ENCODE assay signal across 21 cellular contexts in the genomic region with DNA sequence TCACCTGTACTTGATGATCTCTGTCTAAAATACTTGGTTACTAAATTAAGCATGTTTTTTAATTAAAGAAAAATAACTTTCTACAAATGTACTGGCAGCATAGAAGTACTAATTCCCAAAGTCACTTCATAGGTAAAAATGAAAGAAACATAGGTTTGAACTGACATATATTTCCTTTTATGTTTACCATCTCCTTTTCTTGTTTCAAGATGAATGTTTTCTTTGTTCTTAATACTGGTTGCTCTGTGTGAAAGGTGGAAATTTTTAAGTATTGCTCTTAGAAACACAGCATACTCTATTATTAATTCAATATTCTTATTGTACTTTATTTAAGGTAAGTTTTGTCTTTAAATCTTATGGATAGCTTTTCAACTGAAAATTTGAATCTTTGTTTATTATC. TPM values are rescaled to one million over a fixed set of nuclear protein-coding genes. Genes with fewer than 3 reads are reported as not detected.
"Had no signal": no experiment of that assay in that cellular context is flagged by ENCODE, and none has a peak within 500 bp of the region (broad histone marks: within the 10 kb centered on the region; RNA-seq: fewer than 3 reads in every experiment).

No MANE protein-coding gene starts in this region.

- H3K9me3 ChIP-seq: esophagus squamous epithelium, gastroesophageal sphincter, mucosa of descending colon, neutrophil, psoas muscle, right lobe of liver, testis, tibial nerve, upper lobe of right lung, vagina had no signal

- ATAC-seq: gastroesophageal sphincter; left lobe of liver; mucosa of descending colon; naive thymus-derived CD8-positive, alpha-beta T cell; psoas muscle; right lobe of liver; stimulated activated memory B cell treated with anti-CD40 and anti-IgM and Interleukin-4, amounts not matched to agents 10 μg/mL and 1 μg/mL and 100 μg/mL, for 72 hours; stimulated activated naive CD8-positive, alpha-beta T cell treated with anti-CD3 and anti-CD28 coated beads, Interleukin-15, amount 100 ng/mL, for 72 hours; upper lobe of right lung had no signal

- H3K27ac ChIP-seq: esophagus squamous epithelium, gastroesophageal sphincter, neutrophil, psoas muscle, right lobe of liver, testis, tibial nerve, upper lobe of right lung, vagina had no signal

- H3K36me3 ChIP-seq: neutrophil had no signal

- H3K4me3 ChIP-seq: esophagus squamous epithelium, gastroesophageal sphincter, mucosa of descending colon, psoas muscle, right lobe of liver, testis, tibial nerve, upper lobe of right lung, vagina had no signal

- DNase-seq: esophagus squamous epithelium; foreskin fibroblast; glutamatergic neuron; immature natural killer cell; kidney glomerular epithelial cell; mucosa of descending colon; naive thymus-derived CD8-positive, alpha-beta T cell; psoas muscle; retina; right lobe of liver; stimulated activated CD4-positive, alpha-beta T cell treated with anti-CD3 and anti-CD28 coated beads, Interleukin-1b, Interleukin-23, amount 100 ng/mL, for 48 hours; stimulated activated CD4-positive, alpha-beta T cell treated with anti-CD3 and anti-CD28 coated beads, Interleukin-4, amount 100 ng/mL, for 24 hours; stimulated activated naive CD8-positive, alpha-beta T cell treated with anti-CD3 and anti-CD28 coated beads, Interleukin-15, amount 100 ng/mL, for 72 hours; testis; upper lobe of right lung had no signal

- H3K4me1 ChIP-seq: esophagus squamous epithelium, psoas muscle, right lobe of liver, testis, upper lobe of right lung had no signal

- H3K27me3 ChIP-seq: esophagus squamous epithelium, gastroesophageal sphincter, neutrophil, right lobe of liver, testis, tibial nerve, upper lobe of right lung, vagina had no signal

RNA-seq across cellular contexts. Expression of gene TGFB2, which starts 42.0 kb away (rescaled TPM):
- polyA plus RNA-seq: naive thymus-derived CD8-positive, alpha-beta T cell had no signal
